Comparison of ENCODE assay signal across 26 cellular contexts in the genomic region with DNA sequence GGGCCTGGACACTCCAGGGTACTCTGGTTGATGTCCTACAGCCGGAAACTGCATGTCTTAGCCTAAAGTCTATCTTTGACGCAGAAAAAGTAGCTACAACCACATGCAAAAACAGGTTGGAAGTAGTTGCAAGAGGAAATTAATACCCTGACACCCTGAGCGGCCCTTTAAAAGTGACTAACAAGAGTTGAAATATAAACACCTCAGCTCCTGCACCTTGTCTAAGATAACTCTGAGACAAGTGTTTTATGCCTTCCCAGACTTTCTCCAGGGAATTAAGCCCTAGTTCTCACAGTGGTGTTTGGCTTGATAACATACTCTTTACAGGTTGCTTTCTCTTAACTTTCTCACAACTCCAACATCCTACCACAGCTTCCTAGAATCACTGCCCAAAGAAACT.
"Had no signal": no experiment of that assay in that cellular context is flagged by ENCODE, and none has a peak within 500 bp of the region (broad histone marks: within the 10 kb centered on the region; RNA-seq: fewer than 3 reads in every experiment).

No MANE protein-coding gene starts in this region.

- H3K36me3 ChIP-seq: esophagus muscularis mucosa, esophagus squamous epithelium, gastrocnemius medialis, gastroesophageal sphincter, heart left ventricle, heart right ventricle had no signal

- H3K27me3 Mint-ChIP-seq: dendritic cell treated with granulocyte-macrophage colony-stimulating factor and Interleukin-4, amounts not matched to agents 40 ng/mL and 50 ng/mL, for 4 days; effector memory CD8-positive, alpha-beta T cell had no signal

- H3K4me1 Mint-ChIP-seq: endodermal cell had no signal

- H3K27ac Mint-ChIP-seq: dendritic cell treated with granulocyte-macrophage colony-stimulating factor and Interleukin-4, amounts not matched to agents 40 ng/mL and 50 ng/mL, for 4 days; effector memory CD8-positive, alpha-beta T cell; endodermal cell had no signal

- H3K4me3 Mint-ChIP-seq: dendritic cell treated with granulocyte-macrophage colony-stimulating factor and Interleukin-4, amounts not matched to agents 40 ng/mL and 50 ng/mL, for 4 days; effector memory CD8-positive, alpha-beta T cell; endodermal cell had no signal

- H3K27ac ChIP-seq: coronary artery, dorsolateral prefrontal cortex, epithelial cell of prostate, esophagus muscularis mucosa, esophagus squamous epithelium, foreskin keratinocyte, gastrocnemius medialis, gastroesophageal sphincter, heart left ventricle, heart right ventricle had no signal

- H3K9me3 ChIP-seq: esophagus squamous epithelium, gastrocnemius medialis, gastroesophageal sphincter had no signal

- FAIRE-seq: endometrium, endothelial cell of umbilical vein, frontal cortex had no signal

- H3K27me3 ChIP-seq: esophagus muscularis mucosa, esophagus squamous epithelium, foreskin keratinocyte, gastrocnemius medialis, gastroesophageal sphincter, heart left ventricle, heart right ventricle had no signal

- H3K4me3 ChIP-seq: coronary artery, dorsolateral prefrontal cortex, esophagus muscularis mucosa, esophagus squamous epithelium, gastrocnemius medialis, gastroesophageal sphincter, heart left ventricle, heart right ventricle had no signal

- DNase-seq: cortex of kidney; dermis blood vessel endothelial cell; dorsolateral prefrontal cortex; effector CD4-positive, alpha-beta T cell; effector CD8-positive, alpha-beta T cell; effector memory CD4-positive, alpha-beta T cell; effector memory CD8-positive, alpha-beta T cell; endodermal cell; erythroblast; esophagus squamous epithelium; foreskin fibroblast; foreskin keratinocyte; foreskin melanocyte; gastrocnemius medialis; glutamatergic neuron; head of caudate nucleus; heart left ventricle; heart right ventricle had no signal

- H3K4me1 ChIP-seq: esophagus squamous epithelium, foreskin keratinocyte, gastrocnemius medialis, gastroesophageal sphincter, heart left ventricle, heart right ventricle had no signal
